Comparison of ENCODE assay signal across 8 cellular contexts in the genomic region with DNA sequence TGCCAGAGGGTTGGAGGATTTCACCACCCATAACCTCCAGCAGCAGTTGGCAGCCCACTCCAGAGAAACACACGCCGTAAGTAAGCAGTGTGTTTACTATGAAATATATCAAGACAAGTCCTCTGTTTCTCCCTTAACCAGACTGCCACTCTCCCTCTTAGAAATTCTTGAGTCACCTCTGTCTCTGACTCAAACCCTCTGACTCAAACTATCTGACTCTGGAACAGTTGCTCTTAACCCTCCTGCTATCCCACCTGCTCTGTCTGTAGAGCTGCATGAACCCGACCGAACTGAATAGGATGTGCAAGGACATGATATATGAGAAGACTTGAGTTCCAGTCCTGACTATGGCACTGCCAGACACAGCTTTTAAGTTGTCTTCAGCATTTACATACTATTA. TPM values are rescaled to one million over a fixed set of nuclear protein-coding genes. Genes with fewer than 3 reads are reported as not detected.
A peak's percentile ranks its signal among the peaks of the same experiment; 100 is the strongest.
DNase-seq lines count a peak whose midpoint lies in the region; ATAC-seq, FAIRE-seq and TF ChIP-seq lines count a peak whose summit lies in the region.

No MANE protein-coding gene starts in this region.

- H3K27me3 ChIP-seq in kidney epithelial cell (ENCODE audit: control insufficient read depth, insufficient read depth, low read length): no peaks in the 10 kb centered on the region

- no peaks in the 10 kb centered on the region for H3K36me3 ChIP-seq in kidney epithelial cell (ENCODE audit: control insufficient read depth, insufficient read depth, low read length)

- H3K4me1 Mint-ChIP-seq in activated CD8-positive, alpha-beta T cell treated with anti-CD3 and anti-CD28 coated beads for 36 hours (ENCODE audit: low read depth): peaks cover 27% of the 10 kb centered on the region

- peak overlapping the region; percentile 30 for H3K4me3 Mint-ChIP-seq in activated CD8-positive, alpha-beta T cell treated with anti-CD3 and anti-CD28 coated beads for 36 hours

- peaks cover 15% of the 10 kb centered on the region for H3K36me3 Mint-ChIP-seq in activated CD8-positive, alpha-beta T cell treated with anti-CD3 and anti-CD28 coated beads for 36 hours (ENCODE audit: low read depth)

- no peaks in the 10 kb centered on the region for H3K9me3 Mint-ChIP-seq in activated CD8-positive, alpha-beta T cell treated with anti-CD3 and anti-CD28 coated beads for 36 hours

- no peak for TF ChIP-seq POLR2A in H54 (IDR thresholded peaks at IDR 0.05; ENCODE audit: low read depth, low read length)

- peak; percentile 74 for FAIRE-seq in H54 (lab: Jason Lieb, UNC)

- intact Hi-C loops in activated CD8-positive, alpha-beta T cell treated with anti-CD3 and anti-CD28 coated beads for 36 hours (cut with micrococcal nuclease): no loop called here
- intact Hi-C loops in left cardiac atrium (cut with DNase I): no loop called here

- POLR2A ChIA-PET in activated CD8-positive, alpha-beta T cell treated with anti-CD3 and anti-CD28 coated beads for 36 hours (lab: Charles Lee): interaction anchor here (1.1 kb wide), 1 partner anchor 125 kb away, joined by 3 read pairs; a partner anchor contains a TSS

- H3K27me3 Mint-ChIP-seq in activated CD8-positive, alpha-beta T cell treated with anti-CD3 and anti-CD28 coated beads for 36 hours: no peaks in the 10 kb centered on the region

- DNase-seq in AG10803 (ENCODE audit: low read depth) (peak; percentile 38), H54 (ENCODE audit: insufficient read length, low spot score) (peak; percentile 80), kidney epithelial cell (ENCODE audit: low read depth) (peak; percentile 52), COLO829 (ENCODE audit: low spot score) (no peak), caudate nucleus (lab: John Stamatoyannopoulos, UW) (no peak), left cardiac atrium (no peak)
- no peak for DNase-seq in activated CD8-positive, alpha-beta T cell treated with anti-CD3 and anti-CD28 coated beads for 36 hours

- no peak overlapping the region for H3K27ac ChIP-seq in caudate nucleus (ENCODE audit: low read depth, low read length)

- ATAC-seq in activated CD8-positive, alpha-beta T cell treated with anti-CD3 and anti-CD28 coated beads for 36 hours: no peak
- no peak for ATAC-seq in left cardiac atrium
- no peak for ATAC-seq in GM21717 (IDR thresholded peaks at IDR 0.05; ENCODE audit: unreplicated experiment)

- CTCF ChIA-PET in activated CD8-positive, alpha-beta T cell treated with anti-CD3 and anti-CD28 coated beads for 36 hours (lab: Charles Lee): no interaction called here

- H3K4me3 ChIP-seq in AG10803 (ENCODE audit: low read length) (no peak overlapping the region), kidney epithelial cell (ENCODE audit: low read depth, low read length) (no peak overlapping the region)

- no peak for TF ChIP-seq CTCF in AG10803 (conservative IDR thresholded peaks at IDR 0.05; ENCODE audit: low read length)
- TF ChIP-seq CTCF in activated CD8-positive, alpha-beta T cell treated with anti-CD3 and anti-CD28 coated beads for 36 hours (IDR thresholded peaks at IDR 0.05): no peak
- no peak for TF ChIP-seq CTCF in kidney epithelial cell (IDR thresholded peaks at IDR 0.05; ENCODE audit: insufficient read depth, low read length, poor library complexity, severe bottlenecking)

- no peak overlapping the region for H3K27ac Mint-ChIP-seq in activated CD8-positive, alpha-beta T cell treated with anti-CD3 and anti-CD28 coated beads for 36 hours

RNA-seq across cellular contexts. Expression of a gene that starts 14.1 kb away (rescaled TPM):
- total RNA-seq in activated CD8-positive, alpha-beta T cell treated with anti-CD3 and anti-CD28 coated beads for 36 hours: 10 to 100 TPM; 27.7 to 29.1 TPM
- total RNA-seq in kidney epithelial cell (18.9 and 19.6 TPM in 2 replicates), left cardiac atrium (10 to 100 TPM; 13.4 to 19.7 TPM)

RNA-seq across cellular contexts. Expression of a gene that starts 57.1 kb away (rescaled TPM):
- total RNA-seq in activated CD8-positive, alpha-beta T cell treated with anti-CD3 and anti-CD28 coated beads for 36 hours: 10 to 100 TPM; 94.9 to 96.7 TPM
- total RNA-seq in kidney epithelial cell: 50.7 and 79.6 TPM in 2 replicates
- 10 to 100 TPM; 27.7 to 36.1 TPM for total RNA-seq in left cardiac atrium

Comparison
In these comparisons a context has a peak if more than half of its experiments do, and no peak if none do; other contexts are left out.
1. DNase-seq: peak in AG10803 (single experiment), H54 (single experiment) and kidney epithelial cell (single experiment); none in activated CD8-positive, alpha-beta T cell treated with anti-CD3 and anti-CD28 coated beads for 36 hours (single experiment), COLO829 (single experiment), caudate nucleus (0 of 61) and left cardiac atrium (single experiment).